Comparison of ENCODE assay signal across 8 cellular contexts in the genomic region with DNA sequence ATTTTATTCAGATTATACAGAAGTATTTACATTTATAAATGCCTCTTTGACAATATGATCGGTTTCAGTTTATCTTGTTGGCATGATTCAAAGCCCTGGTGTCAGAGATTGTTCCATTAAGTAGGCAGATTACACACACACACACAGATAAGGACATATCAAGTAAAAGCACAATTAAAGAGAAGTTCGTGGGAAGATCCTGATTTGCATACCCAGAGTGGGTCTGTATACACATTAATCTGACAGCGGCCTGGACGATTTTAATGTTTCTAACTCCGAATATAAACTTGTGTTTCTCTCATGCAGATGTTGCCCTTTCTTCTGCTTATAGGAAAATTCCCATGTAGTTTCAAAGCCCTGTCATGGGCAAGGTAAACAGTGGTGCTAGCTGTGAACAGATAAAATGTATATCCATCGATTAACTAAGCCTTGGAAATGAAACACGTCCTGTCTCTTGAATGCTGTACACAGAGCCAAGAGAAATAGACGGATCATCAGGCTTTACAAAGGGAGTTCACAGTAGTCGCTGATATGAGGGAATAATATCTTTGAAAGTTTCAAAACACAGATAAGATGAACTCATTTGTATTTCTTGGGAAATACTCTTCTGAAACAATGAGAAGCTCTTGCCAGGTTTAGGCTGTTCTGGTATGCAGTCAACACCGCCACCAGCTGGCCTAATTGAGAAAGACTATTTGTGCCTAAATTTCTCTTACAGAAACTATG.
DNase-seq lines count a peak whose midpoint lies in the region; ATAC-seq and TF ChIP-seq lines count a peak whose summit lies in the region.

No MANE protein-coding gene starts in this region.

- TF ChIP-seq CTCF in right lobe of liver (IDR thresholded peaks at IDR 0.05), result peak; percentile 74 to 89 (median 82)

- peak; percentile 79 for DNase-seq in AG08395 (ENCODE audit: low spot score)
- DNase-seq in GM19238 (ENCODE audit: insufficient read length, low spot score), result peak; percentile 31
- DNase-seq in NCI-H446 (lab: John Stamatoyannopoulos, UW), result peak; percentile 46 to 67
- peak; percentile 74 for DNase-seq in activated CD4-positive, alpha-beta T cell treated with anti-CD3 and anti-CD28 coated beads for 48 hours
- peak; percentile 88 for DNase-seq in dermis blood vessel endothelial cell
- peak in 2 of 3 donors; percentile 38 to 67 for DNase-seq in right lobe of liver
- DNase-seq in stimulated activated CD8-positive, alpha-beta memory T cell treated with anti-CD3 and anti-CD28 coated beads, Interleukin-12 subunit alpha, Interleukin-12 subunit beta, amount 100 ng/mL, for 4 hours (ENCODE audit: low read depth), result peak; percentile 1

- H3K27me3 ChIP-seq in right lobe of liver, result no peaks in the 10 kb centered on the region

- ATAC-seq in right lobe of liver (peak; percentile 87 to 98 (median 92)), HG03280 (IDR thresholded peaks at IDR 0.05; ENCODE audit: unreplicated experiment) (no peak)

- H3K4me3 ChIP-seq in right lobe of liver, result no peak overlapping the region

- WGBS in right lobe of liver (ENCODE audit: insufficient coverage, low coverage, low lambda C conversion rate, missing lambda C conversion rate), result 42% methylated on average over 10 of the region's 10 CpGs

- no peaks in the 10 kb centered on the region for H3K36me3 ChIP-seq in right lobe of liver

- H3K9me3 ChIP-seq in right lobe of liver, result no peaks in the 10 kb centered on the region

- no peak for TF ChIP-seq POLR2A in right lobe of liver (IDR thresholded peaks at IDR 0.05)

- intact Hi-C loops in right lobe of liver (cut with DNase I), result loop anchor here in 1 of 2 donors (10.0 kb wide), 1 partner anchor 749 kb away; a partner anchor contains a TSS

- H3K4me1 ChIP-seq in right lobe of liver, result peaks cover 0 to 4% (median 0%) of the 10 kb centered on the region in 4 donors

- H3K27ac ChIP-seq in right lobe of liver, result no peak overlapping the region

Comparison
In these comparisons a context has a peak if more than half of its experiments do, and no peak if none do; other contexts are left out.
1. DNase-seq: peak in every context shown above with its lines; median percentile 88 in dermis blood vessel endothelial cell; 79 in AG08395; 74 in activated CD4-positive, alpha-beta T cell treated with anti-CD3 and anti-CD28 coated beads for 48 hours; 56 in NCI-H446; 52 in right lobe of liver; 31 in GM19238; 1 in stimulated activated CD8-positive, alpha-beta memory T cell treated with anti-CD3 and anti-CD28 coated beads, Interleukin-12 subunit alpha, Interleukin-12 subunit beta, amount 100 ng/mL, for 4 hours.